17 cellular contexts compared by ENCODE assay signal in the genomic region with DNA sequence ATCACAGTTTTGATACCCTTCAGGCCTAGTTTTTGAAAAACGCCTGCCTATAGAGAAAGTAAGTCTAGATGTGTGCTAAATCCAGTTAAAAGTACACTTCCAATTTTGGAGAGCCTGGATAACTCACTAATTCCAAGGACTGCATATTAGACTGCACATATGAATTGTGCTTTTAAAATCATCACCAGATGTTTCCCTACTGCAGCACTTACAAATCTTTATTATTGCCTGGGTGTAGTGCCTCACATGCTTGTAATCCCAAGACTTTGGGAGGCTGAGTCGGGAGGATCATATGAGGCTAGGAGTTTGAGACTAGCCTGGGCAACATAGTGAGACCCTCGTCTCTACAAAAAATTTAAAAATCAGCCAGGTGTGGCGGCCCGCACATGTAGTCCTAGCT. TPM values are rescaled to one million over a fixed set of nuclear protein-coding genes. Genes with fewer than 3 reads are reported as not detected.
A peak's percentile ranks its signal among the peaks of the same experiment; 100 is the strongest.
DNase-seq lines count a peak whose midpoint lies in the region; ATAC-seq and TF ChIP-seq lines count a peak whose summit lies in the region.
"Had no signal": no experiment of that assay in that cellular context is flagged by ENCODE, and none has a peak within 500 bp of the region (broad histone marks: within the 10 kb centered on the region; RNA-seq: fewer than 3 reads in every experiment).

No MANE protein-coding gene starts in this region.

- no peaks in the 10 kb centered on the region for H3K9me3 ChIP-seq in PC-9 (ENCODE audit: insufficient read depth, low read depth)
- no peaks in the 10 kb centered on the region for H3K9me3 ChIP-seq in esophagus muscularis mucosa
- H3K9me3 ChIP-seq in skeletal muscle satellite cell (replicated peaks; ENCODE audit: low read length) = no peaks in the 10 kb centered on the region
- H3K9me3 ChIP-seq: psoas muscle had no signal

- H3K4me1 ChIP-seq in PC-9 (replicated peaks; ENCODE audit: insufficient read depth) = peaks cover 22% of the 10 kb centered on the region
- peaks cover 0 to 50% (median 31%) of the 10 kb centered on the region in 4 donors for H3K4me1 ChIP-seq in esophagus muscularis mucosa
- H3K4me1 ChIP-seq in skeletal muscle satellite cell (ENCODE audit: control insufficient read depth, insufficient read depth, low read length) = peaks cover 46% of the 10 kb centered on the region
- H3K4me1 ChIP-seq: psoas muscle had no signal

- H3K36me3 ChIP-seq in PC-9 (ENCODE audit: low read depth) = peaks cover 21% of the 10 kb centered on the region
- H3K36me3 ChIP-seq in esophagus muscularis mucosa = peaks cover 0 to 38% (median 8%) of the 10 kb centered on the region in 4 donors
- peaks cover 13% of the 10 kb centered on the region for H3K36me3 ChIP-seq in skeletal muscle satellite cell (ENCODE audit: insufficient read depth, low read length)

- WGBS in esophagus muscularis mucosa = 96% methylated on average over 5 of the region's 5 CpGs

- H3K9me2 ChIP-seq in PC-9 (ENCODE audit: insufficient read depth) = no peaks in the 10 kb centered on the region

- H3K27ac ChIP-seq in PC-9 = peak overlapping the region; percentile 93
- H3K27ac ChIP-seq in esophagus muscularis mucosa (replicated peaks in 1 of 4) = peak overlapping the region; percentile 70 to 81 (median 73)

- H3K79me2 ChIP-seq in PC-9 (ENCODE audit: low read depth) = no peaks in the 10 kb centered on the region

- ATAC-seq in HG02938 (IDR thresholded peaks at IDR 0.05; ENCODE audit: unreplicated experiment) = no peak
- ATAC-seq: natural killer cell had no signal

- TF ChIP-seq POLR2A in esophagus muscularis mucosa (IDR thresholded peaks at IDR 0.05; ENCODE audit: low read depth) = no peak

- no peaks in the 10 kb centered on the region for H3K27me3 ChIP-seq in PC-9 (ENCODE audit: insufficient read depth, low read depth)
- no peaks in the 10 kb centered on the region for H3K27me3 ChIP-seq in esophagus muscularis mucosa
- no peaks in the 10 kb centered on the region for H3K27me3 ChIP-seq in skeletal muscle satellite cell (ENCODE audit: control insufficient read depth, insufficient read depth, low read length)

- DNase-seq in EH (ENCODE audit: low read depth) (peak; percentile 47), PC-9 (no peak), esophagus muscularis mucosa (ENCODE audit: extremely low spot score) (no peak), pons (ENCODE audit: low spot score) (no peak), ACHN (no peak), NCI-H748 (lab: John Stamatoyannopoulos, UW; ENCODE audit: unreplicated experiment) (no peak)
- DNase-seq: natural killer cell; NCI-H1417 treated with DMSO at 0.1 percent for 48 hours; psoas muscle; stimulated activated CD4-positive, alpha-beta T cell treated with anti-CD3 and anti-CD28 coated beads, Interleukin-12 subunit alpha, Interleukin-12 subunit beta, amount 100 ng/mL, for 4 hours; stimulated activated naive CD4-positive, alpha-beta T cell; T-cell had no signal

- in situ Hi-C loops in ACHN (cut with HindIII; ENCODE audit: low pct_ligation_motif_present, low pct_unique_long_range_greater_than_20kb, low sequenced_read_pairs) = no loop called here

- no TSS peak for BruUV-seq in PC-9 (replicated peaks; lab: Mats Ljungman, UMichigan)

- no peak for TF ChIP-seq CTCF in PC-9 (conservative IDR thresholded peaks at IDR 0.05)
- TF ChIP-seq CTCF in esophagus muscularis mucosa (IDR thresholded peaks at IDR 0.05) = no peak

- no peak for TF ChIP-seq EP300 in esophagus muscularis mucosa (IDR thresholded peaks at IDR 0.05)

- H4K20me1 ChIP-seq in PC-9 (ENCODE audit: insufficient read depth) = no peaks in the 10 kb centered on the region; the same call in 1 of the 2 replicates

- CTCF ChIA-PET in PC-9 (lab: Charles Lee) = interaction anchor here (0.6 kb wide), 1 partner anchor 172 kb away, joined by 4 read pairs; no protein-coding TSS in a partner anchor

- no peak overlapping the region for H2AFZ ChIP-seq in PC-9

- intact Hi-C loops in PC-9 (cut with micrococcal nuclease; ENCODE audit: unreplicated experiment) (no loop called here), esophagus muscularis mucosa (cut with DNase I) (no loop called here)

- no peak overlapping the region for H3K4me2 ChIP-seq in PC-9
- peak overlapping the region; percentile 34 for H3K4me2 ChIP-seq in skeletal muscle satellite cell (ENCODE audit: low read length)

- POLR2A ChIA-PET in PC-9 (lab: Charles Lee; ENCODE audit: unreplicated experiment) = no interaction called here

- H3K4me3 ChIP-seq in PC-9 = no peak overlapping the region
- H3K4me3 ChIP-seq in esophagus muscularis mucosa = no peak overlapping the region
- no peak overlapping the region for H3K4me3 ChIP-seq in skeletal muscle satellite cell (ENCODE audit: low read length)
- H3K4me3 ChIP-seq: psoas muscle had no signal

- H3K9ac ChIP-seq in skeletal muscle satellite cell (ENCODE audit: low read depth, low read length) = peak overlapping the region; percentile 80

- peaks cover 18% of the 10 kb centered on the region for H3F3A ChIP-seq in PC-9 (ENCODE audit: insufficient read depth, low read depth)

RNA-seq across cellular contexts. Expression of a gene that starts 35.9 kb away (rescaled TPM):
- total RNA-seq in PC-9 (2021) (not detected in 2 replicates), esophagus muscularis mucosa (10 to 100 TPM; 12.1 to 46.4 (median 14.9) TPM)
- under 0.01 TPM in 1 of 2 replicates, not detected in the other for total RNA-seq in skeletal muscle satellite cell (2012; rRNA removed)
- total RNA-seq: activated T-helper 2 cell treated with anti-CD3 and anti-CD28 coated beads, Interferon-gamma antibody, Interleukin-2, Interleukin-4, amounts not matched to agents 10 μg/mL and 5 μg/mL and 100 μg/mL, durations not matched to agents 14 hours and 24 hours and 36 hours; Daoy; HT1080; natural killer cell had no signal

RNA-seq across cellular contexts. Expression of a gene that starts 37.7 kb away (rescaled TPM):
- total RNA-seq in PC-9 (2021) (23.4 and 29.7 TPM in 2 replicates), esophagus muscularis mucosa (100 to 1,000 TPM; 119 to 262 (median 152) TPM)
- 18.1 and 32.7 TPM in 2 replicates for total RNA-seq in skeletal muscle satellite cell (2012; rRNA removed)

Comparison
In these comparisons a context has a peak if more than half of its experiments do, and no peak if none do; other contexts are left out.
1. RNA of a gene that starts 35.9 kb away (total RNA-seq): 12.1 to 46.4 TPM in esophagus muscularis mucosa; not detected in PC-9; every median in the first group is over 10 times any median in the second.